24 cellular contexts compared by ENCODE assay signal in the genomic region with DNA sequence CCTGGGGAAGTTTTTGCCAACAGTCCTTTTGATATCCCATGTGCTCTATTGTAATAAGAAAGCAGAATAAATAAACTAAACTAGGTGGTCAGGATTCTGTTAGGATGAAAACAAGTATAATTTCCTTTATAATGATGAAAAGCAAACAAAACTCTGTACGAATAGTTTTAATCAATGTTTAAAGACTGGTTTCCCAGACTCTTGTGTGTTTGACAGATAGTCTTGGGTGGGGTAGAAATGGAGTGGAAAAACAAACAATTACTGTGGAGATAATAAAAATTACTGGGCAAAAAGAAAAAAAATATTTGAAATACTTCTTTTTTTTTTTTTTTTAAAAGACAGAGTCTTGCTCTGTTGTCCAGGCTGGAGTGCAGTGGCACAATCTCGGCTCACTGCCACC.
A peak's percentile ranks its signal among the peaks of the same experiment; 100 is the strongest.
DNase-seq lines count a peak whose midpoint lies in the region; ATAC-seq and FAIRE-seq lines count a peak whose summit lies in the region.
"Had no signal": no experiment of that assay in that cellular context is flagged by ENCODE, and none has a peak within 500 bp of the region (broad histone marks: within the 10 kb centered on the region; RNA-seq: fewer than 3 reads in every experiment).

No MANE protein-coding gene starts in this region.

- no peak overlapping the region for H3K4me3 ChIP-seq in small intestine (ENCODE audit: low read depth in 1 of 2, low read length in 2 of 2)
- H3K4me3 ChIP-seq: A549; BLaER1 treated with 17β-estradiol and CSF1 and Interleukin-3, amounts not matched to agents 10 nM and 100 nM; GM12878; GM23338 had no signal

- H3K27ac ChIP-seq in small intestine (ENCODE audit: low read depth in 1 of 2, low read length in 1 of 2) = no peak overlapping the region
- H3K27ac ChIP-seq: A549; BLaER1 treated with 17β-estradiol and CSF1 and Interleukin-3, amounts not matched to agents 10 nM and 100 nM had no signal

- H3K4me1 ChIP-seq in small intestine (ENCODE audit: control insufficient read depth in 2 of 2, insufficient read depth in 1 of 2, low read depth in 1 of 2, low read length in 1 of 2) = no peaks in the 10 kb centered on the region
- H3K4me1 ChIP-seq: BE2C; BLaER1 treated with 17β-estradiol and CSF1 and Interleukin-3, amounts not matched to agents 10 nM and 100 nM had no signal

- H3K27me3 ChIP-seq in small intestine (ENCODE audit: control insufficient read depth in 2 of 2, insufficient read depth in 2 of 2, low read length in 2 of 2) = no peaks in the 10 kb centered on the region
- H3K27me3 ChIP-seq: BE2C; BLaER1 treated with 17β-estradiol and CSF1 and Interleukin-3, amounts not matched to agents 10 nM and 100 nM had no signal

- no peak for FAIRE-seq in small intestine (lab: Jason Lieb, UNC)
- FAIRE-seq: GM12878 had no signal

- no peaks in the 10 kb centered on the region for H3K36me3 ChIP-seq in small intestine (ENCODE audit: control insufficient read depth in 2 of 2, insufficient read depth in 2 of 2, low read length in 2 of 2)
- H3K36me3 ChIP-seq: BE2C; BLaER1 treated with 17β-estradiol and CSF1 and Interleukin-3, amounts not matched to agents 10 nM and 100 nM had no signal

- WGBS in small intestine, 3 donors = 42 to 47% (median 47%) methylated on average over 2 of the region's 2 CpGs

- H3K9me3 ChIP-seq in small intestine (ENCODE audit: control insufficient read depth, low read depth) = no peaks in the 10 kb centered on the region
- H3K9me3 ChIP-seq: A549; BE2C; BLaER1 treated with 17β-estradiol and CSF1 and Interleukin-3, amounts not matched to agents 10 nM and 100 nM had no signal

- DNase-seq in NCI-H1417 treated with DMSO at 0.1 percent for 48 hours (lab: John Stamatoyannopoulos, UW) (peak; percentile 7), NCI-H1417 (lab: John Stamatoyannopoulos, UW) (no peak), NCI-H146 (lab: John Stamatoyannopoulos, UW) (peak; percentile 91), NCI-H69 (lab: John Stamatoyannopoulos, UW) (peak; percentile 89), small intestine (peak; percentile 4)
- DNase-seq in effector CD8-positive, alpha-beta T cell (lab: John Stamatoyannopoulos, UW) = no peak
- DNase-seq: 8988T; ACHN; AML-193; BE2C; Calu3; CD4-positive, alpha-beta T cell; CD8-positive, alpha-beta memory T cell; DMS79; EL; GDM1; H9 had no signal

- ATAC-seq in HG02763 (IDR thresholded peaks at IDR 0.05; ENCODE audit: unreplicated experiment) = no peak
- ATAC-seq in GM19023 (IDR thresholded peaks at IDR 0.05; ENCODE audit: unreplicated experiment) = no peak
- ATAC-seq: A549, GM12878, GM23338, HCT116 had no signal

Comparison
In these comparisons a context has a peak if more than half of its experiments do, and no peak if none do; other contexts are left out.
1. DNase-seq: peak in NCI-H1417 treated with DMSO at 0.1 percent for 48 hours (single experiment), NCI-H146 (single experiment), NCI-H69 (single experiment) and small intestine (single experiment); none in NCI-H1417 (0 of 3) and effector CD8-positive, alpha-beta T cell (single experiment).